Comparison of ENCODE assay signal across 13 cellular contexts in the genomic region with DNA sequence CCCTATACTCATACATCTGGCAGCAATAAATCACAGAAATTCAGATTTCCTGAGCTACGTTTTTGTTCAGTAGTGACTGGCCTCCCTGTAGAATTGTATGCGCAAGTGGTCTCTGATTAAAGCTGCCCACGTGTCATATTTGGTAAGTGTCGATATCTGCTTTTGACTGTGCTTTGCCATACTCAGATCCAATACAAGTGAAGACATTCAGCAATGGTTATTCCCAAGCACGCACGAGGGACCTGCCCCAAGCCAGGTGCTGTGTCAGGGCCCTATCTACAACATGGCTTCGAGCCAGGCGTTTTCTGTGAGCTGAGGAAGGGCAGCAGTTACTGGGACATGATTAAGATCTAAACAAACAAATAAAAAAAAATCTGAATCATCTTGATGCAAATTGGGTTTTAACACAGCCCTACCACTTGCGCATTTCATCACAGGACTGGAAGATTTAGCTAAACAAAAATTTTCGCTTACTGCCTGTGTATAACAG. TPM values are rescaled to one million over a fixed set of nuclear protein-coding genes. Genes with fewer than 3 reads are reported as not detected.
DNase-seq lines count a peak whose midpoint lies in the region; ATAC-seq and TF ChIP-seq lines count a peak whose summit lies in the region.
"Had no signal": no experiment of that assay in that cellular context is flagged by ENCODE, and none has a peak within 500 bp of the region (broad histone marks: within the 10 kb centered on the region; RNA-seq: fewer than 3 reads in every experiment).

No MANE protein-coding gene starts in this region.

- WGBS in adrenal gland, 4 donors: 29 to 41% (median 41%) methylated on average over 8 to 10 of the region's 10 CpGs

- peaks cover 44% of the 10 kb centered on the region for H3K36me3 Mint-ChIP-seq in natural killer cell treated with Interleukin-12 subunit alpha and Interleukin-12 subunit beta and Interleukin-15 and Interleukin-18, amount 100 ng/mL, for 72 hours

- no peaks in the 10 kb centered on the region for H3K9me3 Mint-ChIP-seq in natural killer cell treated with Interleukin-12 subunit alpha and Interleukin-12 subunit beta and Interleukin-15 and Interleukin-18, amount 100 ng/mL, for 72 hours

- peak; percentile 81 to 84 for ATAC-seq in natural killer cell treated with Interleukin-12 subunit alpha and Interleukin-12 subunit beta and Interleukin-15 and Interleukin-18, amount 100 ng/mL, for 72 hours
- no peak for ATAC-seq in GM21528 (IDR thresholded peaks at IDR 0.05; ENCODE audit: low FRiP score, unreplicated experiment)

- intact Hi-C loops in adrenal gland (cut with DNase I): no loop called here

- H3K4me3 Mint-ChIP-seq in natural killer cell treated with Interleukin-12 subunit alpha and Interleukin-12 subunit beta and Interleukin-15 and Interleukin-18, amount 100 ng/mL, for 72 hours: peak overlapping the region; percentile 69

- H3K27me3 Mint-ChIP-seq in natural killer cell treated with Interleukin-12 subunit alpha and Interleukin-12 subunit beta and Interleukin-15 and Interleukin-18, amount 100 ng/mL, for 72 hours: no peaks in the 10 kb centered on the region

- H3K27ac ChIP-seq in adrenal gland: peak overlapping the region; percentile 40 to 81 (median 65)

- no peak for TF ChIP-seq CTCF in adrenal gland (IDR thresholded peaks at IDR 0.05)

- H3K4me3 ChIP-seq in adrenal gland: peak overlapping the region in 1 of 4 donors; percentile 2
- H3K4me3 ChIP-seq: lung had no signal

- DNase-seq in NCI-H2196 (lab: John Stamatoyannopoulos, UW; ENCODE audit: unreplicated experiment): peak; percentile 8
- DNase-seq in NCI-H2196 treated with DMSO at 0.1 percent for 48 hours (lab: John Stamatoyannopoulos, UW; ENCODE audit: unreplicated experiment): no peak
- DNase-seq in M059J (ENCODE audit: low read depth): peak; percentile 22
- peak; percentile 78 to 94 (median 88) for DNase-seq in adrenal gland
- DNase-seq in natural killer cell treated with Interleukin-12 subunit alpha and Interleukin-12 subunit beta and Interleukin-15 and Interleukin-18, amount 100 ng/mL, for 72 hours (ENCODE audit: low spot score): peak; percentile 61
- DNase-seq in C1 segment of cervical spinal cord (lab: John Stamatoyannopoulos, UW): no peak
- no peak for DNase-seq in NCI-H345 treated with DMSO at 0.1 percent for 48 hours (lab: John Stamatoyannopoulos, UW; ENCODE audit: unreplicated experiment)
- DNase-seq: glutamatergic neuron, IMR-90, NCI-H510A treated with DMSO at 0.1 percent for 48 hours, T-helper 1 cell had no signal

- peaks cover 67 to 75% of the 10 kb centered on the region in 2 donors for H3K4me1 Mint-ChIP-seq in natural killer cell treated with Interleukin-12 subunit alpha and Interleukin-12 subunit beta and Interleukin-15 and Interleukin-18, amount 100 ng/mL, for 72 hours (ENCODE audit: low read depth in 2 of 2)

- H3K27ac Mint-ChIP-seq in natural killer cell treated with Interleukin-12 subunit alpha and Interleukin-12 subunit beta and Interleukin-15 and Interleukin-18, amount 100 ng/mL, for 72 hours: peak overlapping the region; percentile 84 to 87

- no peaks in the 10 kb centered on the region for H3K36me3 ChIP-seq in adrenal gland (replicated peaks in 1 of 2)

- H3K9me3 ChIP-seq in adrenal gland (replicated peaks in 1 of 3): no peaks in the 10 kb centered on the region

- no peak for TF ChIP-seq POLR2A in adrenal gland (IDR thresholded peaks at IDR 0.05)

- no peaks in the 10 kb centered on the region for H3K27me3 ChIP-seq in adrenal gland

- H3K4me1 ChIP-seq in adrenal gland (replicated peaks in 1 of 2): peaks cover 34 to 50% of the 10 kb centered on the region in 2 donors

RNA-seq across cellular contexts. Expression of a gene that starts 47.2 kb away (rescaled TPM):
- 17.0 and 27.3 TPM in 2 replicates for total RNA-seq in M059J (2014; rRNA removed; shearing (Covaris generic))
- 10 to 100 TPM; 13.6 to 53.7 (median 38.3) TPM for total RNA-seq in adrenal gland
- polyA plus RNA-seq in adrenal gland: 10 to 100 TPM; 14.2 to 42.2 (median 15.6) TPM
- 10 to 100 TPM; 38.9 to 79.4 TPM for total RNA-seq in natural killer cell treated with Interleukin-12 subunit alpha and Interleukin-12 subunit beta and Interleukin-15 and Interleukin-18, amount 100 ng/mL, for 72 hours

Comparison
In these comparisons a context has a peak if more than half of its experiments do, and no peak if none do; other contexts are left out.
1. DNase-seq: peak in NCI-H2196 (single experiment), M059J (single experiment), adrenal gland (7 of 7) and natural killer cell treated with Interleukin-12 subunit alpha and Interleukin-12 subunit beta and Interleukin-15 and Interleukin-18, amount 100 ng/mL, for 72 hours (single experiment); none in NCI-H2196 treated with DMSO at 0.1 percent for 48 hours (single experiment), C1 segment of cervical spinal cord (0 of 14) and NCI-H345 treated with DMSO at 0.1 percent for 48 hours (single experiment).